In the genomic region with DNA sequence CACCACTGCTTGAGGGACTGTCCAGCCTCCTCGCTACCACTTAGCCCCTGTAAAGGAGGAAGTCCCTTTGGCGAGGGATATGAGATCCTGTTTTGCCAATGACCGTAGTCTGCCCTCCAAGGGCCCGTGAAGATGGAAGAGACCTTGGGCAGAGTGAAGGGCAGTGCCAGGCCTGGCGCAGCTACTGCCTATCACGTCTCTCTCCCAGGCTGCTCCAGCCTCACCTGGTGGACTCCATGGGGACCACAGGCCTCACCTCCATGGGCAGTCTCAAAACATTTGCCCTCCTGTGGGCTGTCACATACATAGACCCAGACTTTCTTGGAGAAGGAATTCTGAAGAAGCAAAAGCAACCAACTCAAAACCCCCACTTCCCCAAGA, we compare ENCODE assay signal across 8 cellular contexts. TPM values are rescaled to one million over a fixed set of nuclear protein-coding genes. Genes with fewer than 3 reads are reported as not detected.
DNase-seq lines count a peak whose midpoint lies in the region; ATAC-seq, FAIRE-seq and TF ChIP-seq lines count a peak whose summit lies in the region.
"Not testable (repeated sequence)": the region's sequence is repeated elsewhere in the genome, so short reads cannot be mapped to it uniquely, and the experiment has no call there.

No MANE protein-coding gene starts in this region.

- H2AFZ ChIP-seq in keratinocyte (ENCODE audit: control insufficient read depth, low read length), result peak overlapping the region; percentile 26
- H2AFZ ChIP-seq in trophoblast cell (ENCODE audit: insufficient read depth, low read length, poor library complexity), result not testable (repeated sequence)

- H3K23ac ChIP-seq in trophoblast cell (ENCODE audit: low read length), result not testable (repeated sequence)

- H3K9me1 ChIP-seq in keratinocyte (ENCODE audit: control insufficient read depth, extremely low read depth, insufficient read depth, low read length), result not testable (repeated sequence)

- not testable (repeated sequence) for H4K91ac ChIP-seq in trophoblast cell (ENCODE audit: low read depth, low read length)

- H3K79me1 ChIP-seq in trophoblast cell (ENCODE audit: low read length), result not testable (repeated sequence)

- DNase-seq in HFFc6; activated B cell treated with CpG ODN at 0.5 μM for 24 hours; central memory CD8-positive, alpha-beta T cell (ENCODE audit: low spot score in 2 of 2); keratinocyte (ENCODE audit: low read depth, low spot score); trophoblast cell; uterus: not testable (repeated sequence)

- not testable (repeated sequence) for H3K36me3 ChIP-seq in keratinocyte (ENCODE audit: control insufficient read depth in 2 of 2, extremely low read depth in 1 of 2, insufficient read depth in 2 of 2, low read length in 2 of 2); trophoblast cell (ENCODE audit: control insufficient read depth in 1 of 2, insufficient read depth in 2 of 2, low read length in 2 of 2); uterus

- H3K9me3 ChIP-seq in keratinocyte (ENCODE audit: control insufficient read depth, low read depth, low read length); trophoblast cell (ENCODE audit: insufficient read depth, low read depth, low read length); uterus: not testable (repeated sequence)

- H3K14ac ChIP-seq in trophoblast cell (ENCODE audit: low read length), result not testable (repeated sequence)

- H3K4me3 ChIP-seq in keratinocyte (ENCODE audit: control insufficient read depth in 2 of 3, extremely low read depth in 1 of 3, insufficient read depth in 2 of 3, low read depth in 1 of 3, low read length in 3 of 3); trophoblast cell (ENCODE audit: low read depth, low read length): not testable (repeated sequence)
- H3K4me3 ChIP-seq in uterus, result peak overlapping the region in 1 of 2 donors; percentile 42

- intact Hi-C loops in activated B cell treated with CpG ODN at 0.5 μM for 24 hours (cut with micrococcal nuclease), result loop anchor here (5.0 kb wide), 1 partner anchor 49 kb away; no protein-coding TSS in a partner anchor
- intact Hi-C loops in uterus (cut with DNase I; ENCODE audit: low total_unique reads), result not testable (repeated sequence)

- H2BK12ac ChIP-seq in trophoblast cell (ENCODE audit: low read length), result not testable (repeated sequence)

- not testable (repeated sequence) for H4K8ac ChIP-seq in trophoblast cell (ENCODE audit: low read depth, low read length)

- H3K4ac ChIP-seq in trophoblast cell (ENCODE audit: low read depth, low read length), result not testable (repeated sequence)

- TF ChIP-seq CTCF in HFFc6 (IDR thresholded peaks at IDR 0.05); activated B cell treated with CpG ODN at 0.5 μM for 24 hours (IDR thresholded peaks at IDR 0.05); keratinocyte (optimal IDR thresholded peaks at IDR 0.05 in 1 of 3, IDR thresholded peaks at IDR 0.05 in 1 of 3, conservative IDR thresholded peaks at IDR 0.05 in 1 of 3; ENCODE audit: extremely low read depth in 1 of 3, insufficient read depth in 2 of 3, low read length in 3 of 3); uterus (IDR thresholded peaks at IDR 0.05): not testable (repeated sequence)

- H3K4me2 ChIP-seq in keratinocyte (ENCODE audit: control insufficient read depth, extremely low read depth, insufficient read depth, low read depth, low read length), result peak overlapping the region; percentile 85
- peak overlapping the region; percentile 31 for H3K4me2 ChIP-seq in trophoblast cell (ENCODE audit: low read length)

- peaks cover 35% of the 10 kb centered on the region for H3K4me1 ChIP-seq in keratinocyte (ENCODE audit: control insufficient read depth, extremely low read depth, insufficient read depth, low read length)
- not testable (repeated sequence) for H3K4me1 ChIP-seq in trophoblast cell (ENCODE audit: control insufficient read depth in 1 of 2, insufficient read depth in 2 of 2, low read length in 2 of 2); uterus

- H3K27ac Mint-ChIP-seq in HFFc6, activated B cell treated with CpG ODN at 0.5 μM for 24 hours: not testable (repeated sequence)
- H3K27ac Mint-ChIP-seq in central memory CD8-positive, alpha-beta T cell (ENCODE audit: low read depth), result peak overlapping the region; percentile 89

- CTCF ChIA-PET in activated B cell treated with CpG ODN at 0.5 μM for 24 hours (lab: Charles Lee), result not testable (repeated sequence)

- peaks cover 29% of the 10 kb centered on the region for H3K4me1 Mint-ChIP-seq in HFFc6 (ENCODE audit: low read depth)
- peaks cover 16% of the 10 kb centered on the region for H3K4me1 Mint-ChIP-seq in activated B cell treated with CpG ODN at 0.5 μM for 24 hours
- peaks cover 26% of the 10 kb centered on the region for H3K4me1 Mint-ChIP-seq in central memory CD8-positive, alpha-beta T cell

- H3K18ac ChIP-seq in trophoblast cell (ENCODE audit: low read length), result not testable (repeated sequence)

- ATAC-seq in GM18867 (IDR thresholded peaks at IDR 0.05; ENCODE audit: unreplicated experiment) (peak; percentile 9), HG03521 (IDR thresholded peaks at IDR 0.05; ENCODE audit: unreplicated experiment) (peak; percentile 15), activated B cell treated with CpG ODN at 0.5 μM for 24 hours (ENCODE audit: low read depth) (peak; percentile 5)
- not testable (repeated sequence) for ATAC-seq in central memory CD8-positive, alpha-beta T cell (replicated peaks; ENCODE audit: extremely low read depth, poor library complexity, severe bottlenecking)

- not testable (repeated sequence) for H2BK120ac ChIP-seq in trophoblast cell (ENCODE audit: insufficient read depth, low read length, poor library complexity)

- not testable (repeated sequence) for H3K27me3 Mint-ChIP-seq in HFFc6 (ENCODE audit: insufficient read depth); activated B cell treated with CpG ODN at 0.5 μM for 24 hours; central memory CD8-positive, alpha-beta T cell

- POLR2A ChIA-PET in activated B cell treated with CpG ODN at 0.5 μM for 24 hours (lab: Charles Lee), result interaction anchor here (1.5 kb wide), 1 partner anchor 126 kb away, joined by 5 read pairs; a partner anchor contains a TSS

- not testable (repeated sequence) for H4K20me1 ChIP-seq in keratinocyte (ENCODE audit: control insufficient read depth, extremely low read depth, insufficient read depth, low read length)

- not testable (repeated sequence) for H2BK5ac ChIP-seq in trophoblast cell (ENCODE audit: low read depth, low read length, poor library complexity)

- no CpG with 5 or more reads among the region's 6 CpGs for WGBS in trophoblast cell (ENCODE audit: extremely low coverage, insufficient coverage, insufficient read length)

- H3K4me3 Mint-ChIP-seq in HFFc6 (peak overlapping the region; percentile 64), activated B cell treated with CpG ODN at 0.5 μM for 24 hours (peak overlapping the region; percentile 78)
- H3K4me3 Mint-ChIP-seq in central memory CD8-positive, alpha-beta T cell, result peak overlapping the region; percentile 82

- H3K79me2 ChIP-seq in keratinocyte (ENCODE audit: control insufficient read depth, insufficient read depth, low read length); trophoblast cell (ENCODE audit: control insufficient read depth, insufficient read depth, low read length, poor library complexity): not testable (repeated sequence)

- not testable (repeated sequence) for H3K27ac ChIP-seq in keratinocyte (ENCODE audit: control insufficient read depth, insufficient read depth, low read length); trophoblast cell (ENCODE audit: low read depth, low read length)
- H3K27ac ChIP-seq in uterus, result peak overlapping the region; percentile 52 to 75

- H3K9me3 Mint-ChIP-seq in HFFc6; activated B cell treated with CpG ODN at 0.5 μM for 24 hours; central memory CD8-positive, alpha-beta T cell: not testable (repeated sequence)

- not testable (repeated sequence) for TF ChIP-seq POLR2A in uterus (IDR thresholded peaks at IDR 0.05)

- dilution Hi-C loops in keratinocyte (cut with MboI; ENCODE audit: extremely low pct_ligation_motif_present, low sequenced_read_pairs), result not testable (repeated sequence)

- H3K36me3 Mint-ChIP-seq in HFFc6 (ENCODE audit: low read depth); activated B cell treated with CpG ODN at 0.5 μM for 24 hours (ENCODE audit: low read depth); central memory CD8-positive, alpha-beta T cell (ENCODE audit: insufficient read depth): not testable (repeated sequence)

- FAIRE-seq in keratinocyte (lab: Jason Lieb, UNC), result not testable (repeated sequence)

- H2AK5ac ChIP-seq in trophoblast cell (ENCODE audit: low read length), result not testable (repeated sequence)

- not testable (repeated sequence) for H4K12ac ChIP-seq in trophoblast cell (ENCODE audit: low read depth, low read length)

- H3K27me3 ChIP-seq in keratinocyte (ENCODE audit: control insufficient read depth, extremely low read depth, insufficient read depth, low read length); trophoblast cell (ENCODE audit: insufficient read depth, low read length); uterus: not testable (repeated sequence)

- not testable (repeated sequence) for H3K9ac ChIP-seq in keratinocyte (ENCODE audit: control insufficient read depth, extremely low read depth, insufficient read depth, low read length); trophoblast cell (ENCODE audit: low read length)

RNA-seq across cellular contexts. Expression of a gene that starts 0.5 kb away (rescaled TPM):
- 10 to 100 TPM; 18.8 to 25.4 (median 23.5) TPM for total RNA-seq in HFFc6 (2021; fragmentation: NEBNext Ultra II Directional; extraction: Animal tissue kit (Norgen Biotek cat#: 25700))
- total RNA-seq in activated B cell treated with CpG ODN at 0.5 μM for 24 hours (12.7 and 17.9 TPM in 2 replicates), uterus (10 to 100 TPM in 2 of 4 donors, 1 to 10 TPM in 1, under 1 TPM in 1; 0.88 to 17.2 (median 8.6) TPM)
- polyA plus RNA-seq in keratinocyte, result 16.3 to 22.8 TPM (median 18.1 TPM) in 3 replicates
- 33.9 TPM for polyA plus RNA-seq in keratinocyte (2011; ENCODE audit: low read depth)
- 22.6 and 27.3 TPM in 2 replicates for polyA plus RNA-seq in keratinocyte (2011; cell fraction: cytosol; rRNA removed)
- 15.5 and 21.7 TPM in 2 replicates for polyA plus RNA-seq in keratinocyte (2011; cell fraction: nucleus; rRNA removed)
- polyA plus RNA-seq in keratinocyte (2012; ENCODE audit: low replicate concordance), result 23.2 and 29.3 TPM in 2 replicates
- 13.3 to 25.3 TPM (median 15.5 TPM) in 3 replicates for polyA minus RNA-seq in keratinocyte
- polyA minus RNA-seq in keratinocyte (2011; cell fraction: cytosol; rRNA and poly(A)+ RNA removed), result 33.8 TPM
- polyA minus RNA-seq in keratinocyte (2011; cell fraction: nucleus; rRNA and poly(A)+ RNA removed), result 3.6 and 4.1 TPM in 2 replicates
- polyA plus RNA-seq in trophoblast cell (2013), result 16.3 and 16.6 TPM in 2 replicates

RNA-seq across cellular contexts. Expression of a gene that starts 34.6 kb away (rescaled TPM):
- total RNA-seq in HFFc6 (2021; fragmentation: NEBNext Ultra II Directional; extraction: Animal tissue kit (Norgen Biotek cat#: 25700)), result 10 to 100 TPM; 19.8 to 30.7 (median 24.9) TPM
- total RNA-seq in activated B cell treated with CpG ODN at 0.5 μM for 24 hours (15.8 and 16.1 TPM in 2 replicates), uterus (10 to 100 TPM; 19.7 to 57.9 (median 28.6) TPM)
- polyA plus RNA-seq in keratinocyte, result 21.2 to 28.3 TPM (median 22.8 TPM) in 3 replicates
- 64.6 TPM for polyA plus RNA-seq in keratinocyte (2011; ENCODE audit: low read depth)
- 21.7 and 34.0 TPM in 2 replicates for polyA plus RNA-seq in keratinocyte (2011; cell fraction: cytosol; rRNA removed)
- polyA plus RNA-seq in keratinocyte (2011; cell fraction: nucleus; rRNA removed), result 22.6 and 26.9 TPM in 2 replicates
- polyA plus RNA-seq in keratinocyte (2012; ENCODE audit: low replicate concordance), result 33.7 and 37.3 TPM in 2 replicates
- 6.1 to 10.1 TPM (median 9.5 TPM) in 3 replicates for polyA minus RNA-seq in keratinocyte
- 17.8 TPM for polyA minus RNA-seq in keratinocyte (2011; cell fraction: cytosol; rRNA and poly(A)+ RNA removed)
- polyA minus RNA-seq in keratinocyte (2011; cell fraction: nucleus; rRNA and poly(A)+ RNA removed), result 4.7 and 5.0 TPM in 2 replicates
- polyA plus RNA-seq in trophoblast cell (2013), result 11.9 and 12.2 TPM in 2 replicates
